ENCODE assay signal across 23 cellular contexts in genomic region chr12:12889701-12890100, GRCh38. TPM values are rescaled to one million over a fixed set of nuclear protein-coding genes. Genes with fewer than 3 reads are reported as not detected.
DNase-seq lines count a peak whose midpoint lies in the region; ATAC-seq, FAIRE-seq and TF ChIP-seq lines count a peak whose summit lies in the region.
"Had no signal": no experiment of that assay in that cellular context is flagged by ENCODE, and none has a peak within 500 bp of the region (broad histone marks: within the 10 kb centered on the region; RNA-seq: fewer than 3 reads in every experiment).

No MANE protein-coding gene starts in this region.

- H3K4me3 Mint-ChIP-seq in astrocyte (ENCODE audit: unreplicated experiment): peak overlapping the region; percentile 54
- H3K4me3 Mint-ChIP-seq in nephron: peak overlapping the region; percentile 74 to 89 (median 86)
- H3K4me3 Mint-ChIP-seq in type B pancreatic cell: peak overlapping the region; percentile 94
- no peak overlapping the region for H3K4me3 Mint-ChIP-seq in stimulated activated naive CD8-positive, alpha-beta T cell treated with anti-CD3 and anti-CD28 coated beads, Interleukin-15, amount 100 ng/mL, for 72 hours
- H3K4me3 Mint-ChIP-seq: activated CD4-positive, alpha-beta T cell treated with anti-CD3 and anti-CD28 coated beads for 36 hours had no signal

- RAD21 ChIA-PET in HCT116 (lab: Charles Lee; ENCODE audit: low non-redundant PET in 1 of 2, low total read pairs in 2 of 2, uncharacterized antibody in 2 of 2, unreplicated experiment in 2 of 2): no interaction called here

- H3K27me3 Mint-ChIP-seq in astrocyte (ENCODE audit: low read depth, unreplicated experiment) (peaks cover 14% of the 10 kb centered on the region), nephron (ENCODE audit: low read depth) (peaks cover 54% of the 10 kb centered on the region), type B pancreatic cell (peaks cover 42% of the 10 kb centered on the region)
- peaks cover 49% of the 10 kb centered on the region for H3K27me3 Mint-ChIP-seq in stimulated activated naive CD8-positive, alpha-beta T cell treated with anti-CD3 and anti-CD28 coated beads, Interleukin-15, amount 100 ng/mL, for 72 hours

- H3K27me3 ChIP-seq in HCT116 (ENCODE audit: insufficient read depth, low read length) (no peaks in the 10 kb centered on the region), astrocyte (ENCODE audit: insufficient read depth, low read length) (no peaks in the 10 kb centered on the region)
- H3K27me3 ChIP-seq: ascending aorta, right atrium auricular region had no signal

- no peak overlapping the region for H2AFZ ChIP-seq in HCT116 (ENCODE audit: low read depth, low read length, poor library complexity, severe bottlenecking)
- H2AFZ ChIP-seq in astrocyte (ENCODE audit: low read depth, low read length): no peak overlapping the region

- 0 out of 2 replicates have a peak, but pooled peaks cover 3% of the 10 kb centered on the region for H4K20me1 ChIP-seq in HCT116 (ENCODE audit: insufficient read depth)
- H4K20me1 ChIP-seq in astrocyte (ENCODE audit: insufficient read depth, low read length): no peaks in the 10 kb centered on the region

- H3K27ac Mint-ChIP-seq in astrocyte (ENCODE audit: unreplicated experiment) (no peak overlapping the region), nephron (peak overlapping the region; percentile 23 to 93 (median 91)), type B pancreatic cell (peak overlapping the region; percentile 98)
- no peak overlapping the region for H3K27ac Mint-ChIP-seq in stimulated activated naive CD8-positive, alpha-beta T cell treated with anti-CD3 and anti-CD28 coated beads, Interleukin-15, amount 100 ng/mL, for 72 hours
- H3K27ac Mint-ChIP-seq: activated CD4-positive, alpha-beta T cell treated with anti-CD3 and anti-CD28 coated beads for 36 hours; activated T-cell treated with anti-CD3 and anti-CD28 coated beads, Interleukin-2, amount 50 U/mL, for 72 hours; IgD-negative memory B cell had no signal

- H3K79me2 ChIP-seq in HCT116 (ENCODE audit: insufficient read depth, low read length) (peaks cover 37% of the 10 kb centered on the region), astrocyte (ENCODE audit: insufficient read depth, low read length) (peaks cover 13% of the 10 kb centered on the region)

- H3K4me1 Mint-ChIP-seq in astrocyte (ENCODE audit: low read depth, unreplicated experiment) (peaks cover 13% of the 10 kb centered on the region), nephron (peaks cover 36% of the 10 kb centered on the region), type B pancreatic cell (ENCODE audit: unreplicated experiment) (peaks cover 25% of the 10 kb centered on the region)
- H3K4me1 Mint-ChIP-seq in stimulated activated naive CD8-positive, alpha-beta T cell treated with anti-CD3 and anti-CD28 coated beads, Interleukin-15, amount 100 ng/mL, for 72 hours: peaks cover 22% of the 10 kb centered on the region

- H3K36me3 Mint-ChIP-seq in astrocyte (ENCODE audit: low read depth, unreplicated experiment): no peaks in the 10 kb centered on the region
- no peaks in the 10 kb centered on the region for H3K36me3 Mint-ChIP-seq in nephron (ENCODE audit: low read depth)
- peaks cover 17% of the 10 kb centered on the region for H3K36me3 Mint-ChIP-seq in type B pancreatic cell

- BruUV-seq in HCT116 (replicated peaks; lab: Mats Ljungman, UMichigan): no TSS peak

- H3K9me3 ChIP-seq in HCT116 (ENCODE audit: control insufficient read depth in 1 of 2, insufficient read depth in 1 of 2, low read depth in 1 of 2, low read length in 2 of 2) (no peaks in the 10 kb centered on the region), astrocyte (ENCODE audit: insufficient read depth, low read depth, low read length) (no peaks in the 10 kb centered on the region)
- H3K9me3 ChIP-seq: ascending aorta, esophagus squamous epithelium, right atrium auricular region had no signal

- TF ChIP-seq POLR2A in HCT116 (IDR thresholded peaks at IDR 0.05; ENCODE audit: borderline replicate concordance, extremely low read depth, insufficient read depth, insufficient read length): no peak

- no peak for ATAC-seq in HCT116
- no peak for ATAC-seq in stimulated activated naive CD8-positive, alpha-beta T cell treated with anti-CD3 and anti-CD28 coated beads, Interleukin-15, amount 100 ng/mL, for 72 hours
- ATAC-seq: activated CD4-positive, alpha-beta T cell treated with anti-CD3 and anti-CD28 coated beads for 36 hours; activated T-cell treated with anti-CD3 and anti-CD28 coated beads, Interleukin-2, amount 50 U/mL, for 72 hours had no signal

- H3K4me2 ChIP-seq in HCT116 (ENCODE audit: low read length) (peak overlapping the region; percentile 97), astrocyte (ENCODE audit: low read length) (no peak overlapping the region)

- DNase-seq in HCT116 (ENCODE audit: low read depth, low spot score) (no peak), astrocyte (ENCODE audit: low read depth) (no peak), type B pancreatic cell (ENCODE audit: extremely low spot score, unreplicated experiment) (no peak), DMS153 (lab: John Stamatoyannopoulos, UW) (no peak), HUDEP-2 (lab: John Stamatoyannopoulos, UW; ENCODE audit: unreplicated experiment in 76 of 76) (no peak)
- no peak for DNase-seq in stimulated activated naive CD8-positive, alpha-beta T cell treated with anti-CD3 and anti-CD28 coated beads, Interleukin-15, amount 100 ng/mL, for 72 hours
- DNase-seq: activated CD4-positive, alpha-beta T cell treated with anti-CD3 and anti-CD28 coated beads for 36 hours; activated naive CD4-positive, alpha-beta T cell treated with anti-CD3 and anti-CD28 coated beads, Interleukin-2, amount 50 U/mL, for 16 hours; activated T-cell treated with anti-CD3 and anti-CD28 coated beads, Interleukin-2, amount 50 U/mL, for 72 hours; AML-193; effector memory CD4-positive, alpha-beta T cell; esophagus squamous epithelium; MM.1S; NCI-H146; NCI-H2171 treated with DMSO at 0.1 percent for 48 hours; nucleus accumbens; SIG-M5; T-helper 1 cell had no signal

- intact Hi-C loops in HCT116 (cut with micrococcal nuclease): loop anchor here (2.0 to 10.0 kb wide), 3 partner anchors 77 to 165 kb away; partner anchors contain the start of genes APOLD1 and DDX47

- H3K9me3 Mint-ChIP-seq in astrocyte (ENCODE audit: unreplicated experiment) (no peaks in the 10 kb centered on the region), nephron (peaks cover 2% of the 10 kb centered on the region), type B pancreatic cell (no peaks in the 10 kb centered on the region)
- no peaks in the 10 kb centered on the region for H3K9me3 Mint-ChIP-seq in stimulated activated naive CD8-positive, alpha-beta T cell treated with anti-CD3 and anti-CD28 coated beads, Interleukin-15, amount 100 ng/mL, for 72 hours
- H3K9me3 Mint-ChIP-seq: activated T-cell treated with anti-CD3 and anti-CD28 coated beads, Interleukin-2, amount 50 U/mL, for 72 hours; IgD-negative memory B cell had no signal

- CTCF ChIA-PET in HCT116 (lab: Charles Lee): interaction anchor here (3.7 kb wide), 1 partner anchor 52 kb away, joined by 29 read pairs; no protein-coding TSS in a partner anchor

- no peak for FAIRE-seq in astrocyte (lab: Jason Lieb, UNC)
- FAIRE-seq: D721Med had no signal

- H3K9ac ChIP-seq in HCT116 (ENCODE audit: low read length) (peak overlapping the region; percentile 89), astrocyte (ENCODE audit: low read length) (no peak overlapping the region)

- H3K4me1 ChIP-seq in HCT116 (ENCODE audit: control insufficient read depth in 1 of 2, insufficient read depth in 2 of 2, low read length in 2 of 2) (peaks cover 58 to 91% of the 10 kb centered on the region in 2 experiments), astrocyte (ENCODE audit: insufficient read depth, low read length) (peaks cover 24% of the 10 kb centered on the region)
- H3K4me1 ChIP-seq: ascending aorta had no signal

- TF ChIP-seq CTCF in HCT116 (IDR thresholded peaks at IDR 0.05 in 2 of 3, conservative IDR thresholded peaks at IDR 0.05 in 1 of 3; ENCODE audit: borderline replicate concordance in 1 of 3, insufficient read depth in 1 of 3, low read depth in 2 of 3, low read length in 2 of 3) (no peak), astrocyte (IDR thresholded peaks at IDR 0.05; ENCODE audit: insufficient read depth, low read depth, low read length) (no peak), nephron (IDR thresholded peaks at IDR 0.05; ENCODE audit: unreplicated experiment in 3 of 3) (no peak), type B pancreatic cell (conservative IDR thresholded peaks at IDR 0.05) (no peak)

- no peak overlapping the region for H3K4me3 ChIP-seq in HCT116 (replicated peaks in 1 of 2; ENCODE audit: low read depth in 1 of 2, low read length in 2 of 2)
- H3K4me3 ChIP-seq in astrocyte (ENCODE audit: insufficient read depth, low read depth, low read length): no peak overlapping the region

- H3K9me2 ChIP-seq in HCT116 (ENCODE audit: insufficient read depth): no peaks in the 10 kb centered on the region

- peaks cover 0 to 15% of the 10 kb centered on the region in 2 experiments; a peak in 1 of 4 replicates for H3K36me3 ChIP-seq in HCT116 (ENCODE audit: control insufficient read depth in 1 of 2, insufficient read depth in 2 of 2, low read length in 2 of 2)
- no peaks in the 10 kb centered on the region for H3K36me3 ChIP-seq in astrocyte (ENCODE audit: insufficient read depth, low read length)
- H3K36me3 ChIP-seq: ascending aorta, esophagus squamous epithelium, right atrium auricular region had no signal

- POLR2A ChIA-PET in HCT116 (lab: Charles Lee): interaction anchor here (3.9 kb wide), 1 partner anchor 52 kb away, joined by 66 read pairs; no protein-coding TSS in a partner anchor

- no peak for TF ChIP-seq RAD21 in HCT116 (IDR thresholded peaks at IDR 0.05; ENCODE audit: low read depth)

- H3K27ac ChIP-seq in HCT116 (ENCODE audit: low read depth, low read length) (peak overlapping the region; percentile 93; the same call in 1 of the 2 replicates), astrocyte (ENCODE audit: low read depth, low read length) (no peak overlapping the region)

TF ChIP-seq in HCT116, 20 proteins besides CTCF, POLR2A, EP300 and RAD21:
- no peak for TF ChIP-seq ELF1 (IDR thresholded peaks at IDR 0.05; ENCODE audit: borderline replicate concordance, low read depth)
- no peak for TF ChIP-seq SIN3A (IDR thresholded peaks at IDR 0.05; ENCODE audit: low read depth)
- TF ChIP-seq SRF (IDR thresholded peaks at IDR 0.05; ENCODE audit: low read depth): no peak
- TF ChIP-seq ZFX (IDR thresholded peaks at IDR 0.05): no peak
- no peak for TF ChIP-seq CBX3 (IDR thresholded peaks at IDR 0.05; ENCODE audit: low read depth)

RNA-seq across cellular contexts. Expression of gene GPRC5A, which starts 1.7 kb away (rescaled TPM):
- total RNA-seq in HCT116 (2021; ENCODE audit: unreplicated experiment): 305 TPM
- 200 and 379 TPM in 2 replicates for polyA plus RNA-seq in HCT116 (2012)
- total RNA-seq in astrocyte: 4.2 and 12.5 TPM in 2 replicates
- 152 and 1,119 TPM in 2 replicates for total RNA-seq in type B pancreatic cell (ENCODE audit: low replicate concordance)
- polyA plus RNA-seq: IgD-negative memory B cell had no signal

Comparison
In these comparisons a context has a peak if more than half of its experiments do, and no peak if none do; other contexts are left out.
1. H3K27ac Mint-ChIP-seq: peak in nephron (3 of 3) and type B pancreatic cell (single experiment); none in astrocyte (single experiment) and stimulated activated naive CD8-positive, alpha-beta T cell treated with anti-CD3 and anti-CD28 coated beads, Interleukin-15, amount 100 ng/mL, for 72 hours (0 of 2).
2. H3K4me3 Mint-ChIP-seq: peak in astrocyte (single experiment), nephron (3 of 3) and type B pancreatic cell (single experiment); none in stimulated activated naive CD8-positive, alpha-beta T cell treated with anti-CD3 and anti-CD28 coated beads, Interleukin-15, amount 100 ng/mL, for 72 hours (0 of 2).
3. RNA of gene GPRC5A, which starts 1.7 kb away (total RNA-seq): 305 TPM in HCT116 (single experiment) and 152 to 1,119 TPM in type B pancreatic cell; 4.2 to 12.5 TPM in astrocyte; every median in the first group is over 10 times any median in the second.